ENCODE assay signal across 1 cellular context in the genomic region with DNA sequence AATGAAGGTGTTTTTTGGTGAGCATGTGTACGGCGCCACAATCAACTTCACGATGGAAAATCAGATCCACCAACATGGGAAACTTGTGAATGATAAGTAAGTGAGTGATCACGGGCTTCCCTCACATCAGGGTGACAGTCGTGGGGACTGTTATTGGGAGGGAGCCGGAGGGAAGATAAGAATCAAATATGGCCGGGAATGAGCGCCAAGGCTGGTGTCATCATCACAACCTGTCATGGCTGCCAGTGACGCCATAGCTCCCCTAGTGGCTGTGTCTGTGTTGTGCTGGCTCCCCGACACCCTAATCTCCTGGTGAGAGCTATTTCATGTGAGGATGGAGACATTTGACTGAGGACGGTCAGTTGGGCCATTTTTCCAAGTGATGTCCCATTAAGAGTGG.
A peak's percentile ranks its signal among the peaks of the same experiment; 100 is the strongest.
TF ChIP-seq lines count a peak whose summit lies in the region.

No MANE protein-coding gene starts in this region.

TF ChIP-seq in K562, 482 proteins besides CTCF, POLR2A, EP300 and RAD21 (continued from another document and continues in another):
- no peak for TF ChIP-seq KDM5B (IDR thresholded peaks at IDR 0.05; ENCODE audit: insufficient replicate concordance, low read depth, low read length)
- peak; percentile 80 for TF ChIP-seq JUND (IDR thresholded peaks at IDR 0.05; ENCODE audit: borderline replicate concordance, low read depth, low read length)
- TF ChIP-seq JUND (tag; IDR thresholded peaks at IDR 0.05; ENCODE audit: borderline replicate concordance, low read depth, low read length) = peak; percentile 78; the same call in 2 of the 3 replicates
- TF ChIP-seq, protein P1, sequence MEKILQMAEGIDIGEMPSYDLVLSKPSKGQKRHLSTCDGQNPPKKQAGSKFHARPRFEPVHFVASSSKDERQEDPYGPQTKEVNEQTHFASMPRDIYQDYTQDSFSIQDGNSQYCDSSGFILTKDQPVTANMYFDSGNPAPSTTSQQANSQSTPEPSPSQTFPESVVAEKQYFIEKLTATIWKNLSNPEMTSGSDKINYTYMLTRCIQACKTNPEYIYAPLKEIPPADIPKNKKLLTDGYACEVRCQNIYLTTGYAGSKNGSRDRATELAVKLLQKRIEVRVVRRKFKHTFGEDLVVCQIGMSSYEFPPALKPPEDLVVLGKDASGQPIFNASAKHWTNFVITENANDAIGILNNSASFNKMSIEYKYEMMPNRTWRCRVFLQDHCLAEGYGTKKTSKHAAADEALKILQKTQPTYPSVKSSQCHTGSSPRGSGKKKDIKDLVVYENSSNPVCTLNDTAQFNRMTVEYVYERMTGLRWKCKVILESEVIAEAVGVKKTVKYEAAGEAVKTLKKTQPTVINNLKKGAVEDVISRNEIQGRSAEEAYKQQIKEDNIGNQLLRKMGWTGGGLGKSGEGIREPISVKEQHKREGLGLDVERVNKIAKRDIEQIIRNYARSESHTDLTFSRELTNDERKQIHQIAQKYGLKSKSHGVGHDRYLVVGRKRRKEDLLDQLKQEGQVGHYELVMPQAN (IDR thresholded peaks at IDR 0.05; ENCODE audit: borderline replicate concordance) = no peak
- no peak for TF ChIP-seq RBM17 (IDR thresholded peaks at IDR 0.05; ENCODE audit: borderline replicate concordance, low read depth, low read length)
- TF ChIP-seq SRSF3 (IDR thresholded peaks at IDR 0.05; ENCODE audit: insufficient read depth, low read length) = no peak
- no peak for TF ChIP-seq ZBTB7A (IDR thresholded peaks at IDR 0.05; ENCODE audit: borderline replicate concordance, control insufficient read depth, low read depth, low read length)
- TF ChIP-seq, protein P2, sequence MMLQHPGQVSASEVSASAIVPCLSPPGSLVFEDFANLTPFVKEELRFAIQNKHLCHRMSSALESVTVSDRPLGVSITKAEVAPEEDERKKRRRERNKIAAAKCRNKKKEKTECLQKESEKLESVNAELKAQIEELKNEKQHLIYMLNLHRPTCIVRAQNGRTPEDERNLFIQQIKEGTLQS (IDR thresholded peaks at IDR 0.05) = peak; percentile 93
- TF ChIP-seq, protein P2 (CRISPR knock-in tag; conservative IDR thresholded peaks at IDR 0.05) = peak; percentile 71; the same call in 1 of the 2 replicates
- TF ChIP-seq TAF7 (tag; IDR thresholded peaks at IDR 0.05) = no peak
- TF ChIP-seq RBM22 (IDR thresholded peaks at IDR 0.05; ENCODE audit: low read depth, low read length, poor library complexity, severe bottlenecking) = no peak
- TF ChIP-seq SRSF1 (IDR thresholded peaks at IDR 0.05; ENCODE audit: low read depth, low read length) = no peak
- no peak for TF ChIP-seq TFAM (CRISPR knock-in tag; conservative IDR thresholded peaks at IDR 0.05)
- TF ChIP-seq, protein P3, sequence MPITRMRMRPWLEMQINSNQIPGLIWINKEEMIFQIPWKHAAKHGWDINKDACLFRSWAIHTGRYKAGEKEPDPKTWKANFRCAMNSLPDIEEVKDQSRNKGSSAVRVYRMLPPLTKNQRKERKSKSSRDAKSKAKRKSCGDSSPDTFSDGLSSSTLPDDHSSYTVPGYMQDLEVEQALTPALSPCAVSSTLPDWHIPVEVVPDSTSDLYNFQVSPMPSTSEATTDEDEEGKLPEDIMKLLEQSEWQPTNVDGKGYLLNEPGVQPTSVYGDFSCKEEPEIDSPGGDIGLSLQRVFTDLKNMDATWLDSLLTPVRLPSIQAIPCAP (CRISPR knock-in tag; IDR thresholded peaks at IDR 0.05; ENCODE audit: borderline replicate concordance) = no peak
- TF ChIP-seq, protein P4, sequence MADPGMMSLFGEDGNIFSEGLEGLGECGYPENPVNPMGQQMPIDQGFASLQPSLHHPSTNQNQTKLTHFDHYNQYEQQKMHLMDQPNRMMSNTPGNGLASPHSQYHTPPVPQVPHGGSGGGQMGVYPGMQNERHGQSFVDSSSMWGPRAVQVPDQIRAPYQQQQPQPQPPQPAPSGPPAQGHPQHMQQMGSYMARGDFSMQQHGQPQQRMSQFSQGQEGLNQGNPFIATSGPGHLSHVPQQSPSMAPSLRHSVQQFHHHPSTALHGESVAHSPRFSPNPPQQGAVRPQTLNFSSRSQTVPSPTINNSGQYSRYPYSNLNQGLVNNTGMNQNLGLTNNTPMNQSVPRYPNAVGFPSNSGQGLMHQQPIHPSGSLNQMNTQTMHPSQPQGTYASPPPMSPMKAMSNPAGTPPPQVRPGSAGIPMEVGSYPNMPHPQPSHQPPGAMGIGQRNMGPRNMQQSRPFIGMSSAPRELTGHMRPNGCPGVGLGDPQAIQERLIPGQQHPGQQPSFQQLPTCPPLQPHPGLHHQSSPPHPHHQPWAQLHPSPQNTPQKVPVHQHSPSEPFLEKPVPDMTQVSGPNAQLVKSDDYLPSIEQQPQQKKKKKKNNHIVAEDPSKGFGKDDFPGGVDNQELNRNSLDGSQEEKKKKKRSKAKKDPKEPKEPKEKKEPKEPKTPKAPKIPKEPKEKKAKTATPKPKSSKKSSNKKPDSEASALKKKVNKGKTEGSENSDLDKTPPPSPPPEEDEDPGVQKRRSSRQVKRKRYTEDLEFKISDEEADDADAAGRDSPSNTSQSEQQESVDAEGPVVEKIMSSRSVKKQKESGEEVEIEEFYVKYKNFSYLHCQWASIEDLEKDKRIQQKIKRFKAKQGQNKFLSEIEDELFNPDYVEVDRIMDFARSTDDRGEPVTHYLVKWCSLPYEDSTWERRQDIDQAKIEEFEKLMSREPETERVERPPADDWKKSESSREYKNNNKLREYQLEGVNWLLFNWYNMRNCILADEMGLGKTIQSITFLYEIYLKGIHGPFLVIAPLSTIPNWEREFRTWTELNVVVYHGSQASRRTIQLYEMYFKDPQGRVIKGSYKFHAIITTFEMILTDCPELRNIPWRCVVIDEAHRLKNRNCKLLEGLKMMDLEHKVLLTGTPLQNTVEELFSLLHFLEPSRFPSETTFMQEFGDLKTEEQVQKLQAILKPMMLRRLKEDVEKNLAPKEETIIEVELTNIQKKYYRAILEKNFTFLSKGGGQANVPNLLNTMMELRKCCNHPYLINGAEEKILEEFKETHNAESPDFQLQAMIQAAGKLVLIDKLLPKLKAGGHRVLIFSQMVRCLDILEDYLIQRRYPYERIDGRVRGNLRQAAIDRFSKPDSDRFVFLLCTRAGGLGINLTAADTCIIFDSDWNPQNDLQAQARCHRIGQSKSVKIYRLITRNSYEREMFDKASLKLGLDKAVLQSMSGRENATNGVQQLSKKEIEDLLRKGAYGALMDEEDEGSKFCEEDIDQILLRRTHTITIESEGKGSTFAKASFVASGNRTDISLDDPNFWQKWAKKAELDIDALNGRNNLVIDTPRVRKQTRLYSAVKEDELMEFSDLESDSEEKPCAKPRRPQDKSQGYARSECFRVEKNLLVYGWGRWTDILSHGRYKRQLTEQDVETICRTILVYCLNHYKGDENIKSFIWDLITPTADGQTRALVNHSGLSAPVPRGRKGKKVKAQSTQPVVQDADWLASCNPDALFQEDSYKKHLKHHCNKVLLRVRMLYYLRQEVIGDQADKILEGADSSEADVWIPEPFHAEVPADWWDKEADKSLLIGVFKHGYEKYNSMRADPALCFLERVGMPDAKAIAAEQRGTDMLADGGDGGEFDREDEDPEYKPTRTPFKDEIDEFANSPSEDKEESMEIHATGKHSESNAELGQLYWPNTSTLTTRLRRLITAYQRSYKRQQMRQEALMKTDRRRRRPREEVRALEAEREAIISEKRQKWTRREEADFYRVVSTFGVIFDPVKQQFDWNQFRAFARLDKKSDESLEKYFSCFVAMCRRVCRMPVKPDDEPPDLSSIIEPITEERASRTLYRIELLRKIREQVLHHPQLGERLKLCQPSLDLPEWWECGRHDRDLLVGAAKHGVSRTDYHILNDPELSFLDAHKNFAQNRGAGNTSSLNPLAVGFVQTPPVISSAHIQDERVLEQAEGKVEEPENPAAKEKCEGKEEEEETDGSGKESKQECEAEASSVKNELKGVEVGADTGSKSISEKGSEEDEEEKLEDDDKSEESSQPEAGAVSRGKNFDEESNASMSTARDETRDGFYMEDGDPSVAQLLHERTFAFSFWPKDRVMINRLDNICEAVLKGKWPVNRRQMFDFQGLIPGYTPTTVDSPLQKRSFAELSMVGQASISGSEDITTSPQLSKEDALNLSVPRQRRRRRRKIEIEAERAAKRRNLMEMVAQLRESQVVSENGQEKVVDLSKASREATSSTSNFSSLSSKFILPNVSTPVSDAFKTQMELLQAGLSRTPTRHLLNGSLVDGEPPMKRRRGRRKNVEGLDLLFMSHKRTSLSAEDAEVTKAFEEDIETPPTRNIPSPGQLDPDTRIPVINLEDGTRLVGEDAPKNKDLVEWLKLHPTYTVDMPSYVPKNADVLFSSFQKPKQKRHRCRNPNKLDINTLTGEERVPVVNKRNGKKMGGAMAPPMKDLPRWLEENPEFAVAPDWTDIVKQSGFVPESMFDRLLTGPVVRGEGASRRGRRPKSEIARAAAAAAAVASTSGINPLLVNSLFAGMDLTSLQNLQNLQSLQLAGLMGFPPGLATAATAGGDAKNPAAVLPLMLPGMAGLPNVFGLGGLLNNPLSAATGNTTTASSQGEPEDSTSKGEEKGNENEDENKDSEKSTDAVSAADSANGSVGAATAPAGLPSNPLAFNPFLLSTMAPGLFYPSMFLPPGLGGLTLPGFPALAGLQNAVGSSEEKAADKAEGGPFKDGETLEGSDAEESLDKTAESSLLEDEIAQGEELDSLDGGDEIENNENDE (IDR thresholded peaks at IDR 0.05; ENCODE audit: low read depth, low read length) = no peak
- no peak for TF ChIP-seq PURB (CRISPR knock-in tag; IDR thresholded peaks at IDR 0.05; ENCODE audit: low read depth)
- TF ChIP-seq, protein P5, sequence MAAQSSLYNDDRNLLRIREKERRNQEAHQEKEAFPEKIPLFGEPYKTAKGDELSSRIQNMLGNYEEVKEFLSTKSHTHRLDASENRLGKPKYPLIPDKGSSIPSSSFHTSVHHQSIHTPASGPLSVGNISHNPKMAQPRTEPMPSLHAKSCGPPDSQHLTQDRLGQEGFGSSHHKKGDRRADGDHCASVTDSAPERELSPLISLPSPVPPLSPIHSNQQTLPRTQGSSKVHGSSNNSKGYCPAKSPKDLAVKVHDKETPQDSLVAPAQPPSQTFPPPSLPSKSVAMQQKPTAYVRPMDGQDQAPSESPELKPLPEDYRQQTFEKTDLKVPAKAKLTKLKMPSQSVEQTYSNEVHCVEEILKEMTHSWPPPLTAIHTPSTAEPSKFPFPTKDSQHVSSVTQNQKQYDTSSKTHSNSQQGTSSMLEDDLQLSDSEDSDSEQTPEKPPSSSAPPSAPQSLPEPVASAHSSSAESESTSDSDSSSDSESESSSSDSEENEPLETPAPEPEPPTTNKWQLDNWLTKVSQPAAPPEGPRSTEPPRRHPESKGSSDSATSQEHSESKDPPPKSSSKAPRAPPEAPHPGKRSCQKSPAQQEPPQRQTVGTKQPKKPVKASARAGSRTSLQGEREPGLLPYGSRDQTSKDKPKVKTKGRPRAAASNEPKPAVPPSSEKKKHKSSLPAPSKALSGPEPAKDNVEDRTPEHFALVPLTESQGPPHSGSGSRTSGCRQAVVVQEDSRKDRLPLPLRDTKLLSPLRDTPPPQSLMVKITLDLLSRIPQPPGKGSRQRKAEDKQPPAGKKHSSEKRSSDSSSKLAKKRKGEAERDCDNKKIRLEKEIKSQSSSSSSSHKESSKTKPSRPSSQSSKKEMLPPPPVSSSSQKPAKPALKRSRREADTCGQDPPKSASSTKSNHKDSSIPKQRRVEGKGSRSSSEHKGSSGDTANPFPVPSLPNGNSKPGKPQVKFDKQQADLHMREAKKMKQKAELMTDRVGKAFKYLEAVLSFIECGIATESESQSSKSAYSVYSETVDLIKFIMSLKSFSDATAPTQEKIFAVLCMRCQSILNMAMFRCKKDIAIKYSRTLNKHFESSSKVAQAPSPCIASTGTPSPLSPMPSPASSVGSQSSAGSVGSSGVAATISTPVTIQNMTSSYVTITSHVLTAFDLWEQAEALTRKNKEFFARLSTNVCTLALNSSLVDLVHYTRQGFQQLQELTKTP (IDR thresholded peaks at IDR 0.05; ENCODE audit: low read depth in 1 of 2, partially characterized antibody in 2 of 2) = no peak
- TF ChIP-seq BRD9 (IDR thresholded peaks at IDR 0.05; ENCODE audit: low read depth, partially characterized antibody) = no peak
- no peak for TF ChIP-seq RFX5 (IDR thresholded peaks at IDR 0.05; ENCODE audit: low read depth, low read length)
- TF ChIP-seq SNIP1 (IDR thresholded peaks at IDR 0.05; ENCODE audit: low read depth) = no peak
- no peak for TF ChIP-seq BDP1 (IDR thresholded peaks at IDR 0.05; ENCODE audit: insufficient read depth, insufficient read length)
- TF ChIP-seq ZNF695 (CRISPR knock-in tag; IDR thresholded peaks at IDR 0.05) = no peak
- TF ChIP-seq NONO (IDR thresholded peaks at IDR 0.05; ENCODE audit: low read depth in 2 of 2, low read length in 1 of 2) = no peak
- TF ChIP-seq, protein P6, sequence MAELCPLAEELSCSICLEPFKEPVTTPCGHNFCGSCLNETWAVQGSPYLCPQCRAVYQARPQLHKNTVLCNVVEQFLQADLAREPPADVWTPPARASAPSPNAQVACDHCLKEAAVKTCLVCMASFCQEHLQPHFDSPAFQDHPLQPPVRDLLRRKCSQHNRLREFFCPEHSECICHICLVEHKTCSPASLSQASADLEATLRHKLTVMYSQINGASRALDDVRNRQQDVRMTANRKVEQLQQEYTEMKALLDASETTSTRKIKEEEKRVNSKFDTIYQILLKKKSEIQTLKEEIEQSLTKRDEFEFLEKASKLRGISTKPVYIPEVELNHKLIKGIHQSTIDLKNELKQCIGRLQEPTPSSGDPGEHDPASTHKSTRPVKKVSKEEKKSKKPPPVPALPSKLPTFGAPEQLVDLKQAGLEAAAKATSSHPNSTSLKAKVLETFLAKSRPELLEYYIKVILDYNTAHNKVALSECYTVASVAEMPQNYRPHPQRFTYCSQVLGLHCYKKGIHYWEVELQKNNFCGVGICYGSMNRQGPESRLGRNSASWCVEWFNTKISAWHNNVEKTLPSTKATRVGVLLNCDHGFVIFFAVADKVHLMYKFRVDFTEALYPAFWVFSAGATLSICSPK (IDR thresholded peaks at IDR 0.05; ENCODE audit: borderline replicate concordance) = no peak
- peak; percentile 74 to 87; a peak in 3 of 4 replicates for TF ChIP-seq TRIM24 (IDR thresholded peaks at IDR 0.05)
- TF ChIP-seq, protein P7, sequence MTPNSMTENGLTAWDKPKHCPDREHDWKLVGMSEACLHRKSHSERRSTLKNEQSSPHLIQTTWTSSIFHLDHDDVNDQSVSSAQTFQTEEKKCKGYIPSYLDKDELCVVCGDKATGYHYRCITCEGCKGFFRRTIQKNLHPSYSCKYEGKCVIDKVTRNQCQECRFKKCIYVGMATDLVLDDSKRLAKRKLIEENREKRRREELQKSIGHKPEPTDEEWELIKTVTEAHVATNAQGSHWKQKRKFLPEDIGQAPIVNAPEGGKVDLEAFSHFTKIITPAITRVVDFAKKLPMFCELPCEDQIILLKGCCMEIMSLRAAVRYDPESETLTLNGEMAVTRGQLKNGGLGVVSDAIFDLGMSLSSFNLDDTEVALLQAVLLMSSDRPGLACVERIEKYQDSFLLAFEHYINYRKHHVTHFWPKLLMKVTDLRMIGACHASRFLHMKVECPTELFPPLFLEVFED (CRISPR knock-in tag; conservative IDR thresholded peaks at IDR 0.05) = no peak
- no peak for TF ChIP-seq LARP7 (IDR thresholded peaks at IDR 0.05)
- TF ChIP-seq ARID1B (IDR thresholded peaks at IDR 0.05) = peak; percentile 28; the same call in 1 of the 2 replicates
- TF ChIP-seq RCOR1 (IDR thresholded peaks at IDR 0.05; ENCODE audit: borderline replicate concordance in 1 of 2, low read depth in 2 of 2, low read length in 2 of 2) = 0 out of 4 replicates have a peak, but pooled peaks of 1 of the 2 experiments have one; percentile 21
- TF ChIP-seq, protein P8, sequence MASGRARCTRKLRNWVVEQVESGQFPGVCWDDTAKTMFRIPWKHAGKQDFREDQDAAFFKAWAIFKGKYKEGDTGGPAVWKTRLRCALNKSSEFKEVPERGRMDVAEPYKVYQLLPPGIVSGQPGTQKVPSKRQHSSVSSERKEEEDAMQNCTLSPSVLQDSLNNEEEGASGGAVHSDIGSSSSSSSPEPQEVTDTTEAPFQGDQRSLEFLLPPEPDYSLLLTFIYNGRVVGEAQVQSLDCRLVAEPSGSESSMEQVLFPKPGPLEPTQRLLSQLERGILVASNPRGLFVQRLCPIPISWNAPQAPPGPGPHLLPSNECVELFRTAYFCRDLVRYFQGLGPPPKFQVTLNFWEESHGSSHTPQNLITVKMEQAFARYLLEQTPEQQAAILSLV (tag; IDR thresholded peaks at IDR 0.05) = no peak
- peak; percentile 94 for TF ChIP-seq CREM (IDR thresholded peaks at IDR 0.05; ENCODE audit: low read depth)
